In genomic region chr1:77614037-77614436, GRCh38 we compare ENCODE assay signal across 17 cellular contexts.
DNase-seq lines count a peak whose midpoint lies in the region; ATAC-seq, FAIRE-seq and TF ChIP-seq lines count a peak whose summit lies in the region.
"Had no signal": no experiment of that assay in that cellular context is flagged by ENCODE, and none has a peak within 500 bp of the region (broad histone marks: within the 10 kb centered on the region; RNA-seq: fewer than 3 reads in every experiment).

No MANE protein-coding gene starts in this region.

- H2BK15ac ChIP-seq in mesenchymal stem cell (ENCODE audit: low read depth, poor library complexity, severe bottlenecking) = no peak overlapping the region

- H2BK5ac ChIP-seq in mesenchymal stem cell (ENCODE audit: low read depth, low read length, poor library complexity, severe bottlenecking) = no peak overlapping the region

- peaks cover 27% of the 10 kb centered on the region for H3K9me3 ChIP-seq in mesenchymal stem cell (ENCODE audit: control insufficient read depth, low read length)
- H3K9me3 ChIP-seq: Caco-2 had no signal

- no peak for TF ChIP-seq POLR2A in GM12891 (IDR thresholded peaks at IDR 0.05; ENCODE audit: low read depth, low read length)

- FAIRE-seq in GM12891 (lab: Jason Lieb, UNC) = peak; percentile 65
- FAIRE-seq: H1 had no signal

- no peak overlapping the region for H3K23ac ChIP-seq in mesenchymal stem cell (ENCODE audit: low read length in 2 of 2)

- H3K27ac ChIP-seq in mesenchymal stem cell (ENCODE audit: low read length, poor library complexity, severe bottlenecking) = no peak overlapping the region
- H3K27ac ChIP-seq: GM23248 had no signal

- H4K8ac ChIP-seq in mesenchymal stem cell (ENCODE audit: low read length) = no peak overlapping the region

- DNase-seq in GM12891 (ENCODE audit: insufficient read length, low spot score) (no peak), OCI-M1 (lab: John Stamatoyannopoulos, UW) (peak; percentile 65), amniotic epithelial cell (ENCODE audit: low read depth) (peak; percentile 13), mesenchymal stem cell (peak; percentile 13), SKM-1 treated with dmso at 0.1 percent for 144 hours (lab: John Stamatoyannopoulos, UW; ENCODE audit: unreplicated experiment) (no peak), cerebellum (ENCODE audit: low spot score) (no peak)
- DNase-seq in stimulated activated CD4-positive, alpha-beta T cell treated with anti-CD3 and anti-CD28 coated beads, Interleukin-4, amount 100 ng/mL, for 24 hours = no peak
- DNase-seq: C1 segment of cervical spinal cord; Caco-2; CD4-positive, alpha-beta memory T cell; DMS153; DND-41; GM23248; H7; HCEC 1CT had no signal

- no peak overlapping the region for H4K91ac ChIP-seq in mesenchymal stem cell (ENCODE audit: low read length)

- no peak overlapping the region for H3K4me3 ChIP-seq in mesenchymal stem cell (ENCODE audit: insufficient read depth in 1 of 2, low read depth in 1 of 2, low read length in 2 of 2)
- H3K4me3 ChIP-seq: GM23248 had no signal

- H3K14ac ChIP-seq in mesenchymal stem cell (ENCODE audit: low read length in 2 of 2) = no peak overlapping the region

- no peak for ATAC-seq in GM18858 (IDR thresholded peaks at IDR 0.05; ENCODE audit: unreplicated experiment)

- no peak overlapping the region for H2BK12ac ChIP-seq in mesenchymal stem cell (ENCODE audit: low read length in 2 of 2)

- H3K79me1 ChIP-seq in mesenchymal stem cell (replicated peaks; ENCODE audit: low read length, poor library complexity, severe bottlenecking) = peaks cover 8% of the 10 kb centered on the region

- no peaks in the 10 kb centered on the region for H3K27me3 ChIP-seq in mesenchymal stem cell (ENCODE audit: control insufficient read depth in 1 of 2, insufficient read depth in 1 of 2, low read length in 2 of 2)

- no peak overlapping the region for H3K4me2 ChIP-seq in mesenchymal stem cell (ENCODE audit: low read length, poor library complexity, severe bottlenecking)

- H2AK5ac ChIP-seq in mesenchymal stem cell (ENCODE audit: low read length, severe bottlenecking) = no peak overlapping the region

- WGBS in mesenchymal stem cell = 89% methylated on average over 4 of the region's 4 CpGs

- H3K36me3 ChIP-seq in mesenchymal stem cell (ENCODE audit: control insufficient read depth in 1 of 2, insufficient read depth in 2 of 2, low read depth in 1 of 2, low read length in 2 of 2) = peaks cover 3 to 58% of the 10 kb centered on the region in 2 experiments

- no peak overlapping the region for H3K18ac ChIP-seq in mesenchymal stem cell (ENCODE audit: low read depth in 1 of 2, low read length in 2 of 2)

- H3K4ac ChIP-seq in mesenchymal stem cell (ENCODE audit: low read depth in 1 of 2, low read length in 2 of 2) = no peak overlapping the region

- H2BK120ac ChIP-seq in mesenchymal stem cell (ENCODE audit: low read depth, low read length) = no peak overlapping the region

- no peak overlapping the region for H2AFZ ChIP-seq in mesenchymal stem cell (ENCODE audit: low read depth, low read length)
- H2AFZ ChIP-seq: GM23248 had no signal

- no peaks in the 10 kb centered on the region for H3K4me1 ChIP-seq in mesenchymal stem cell (ENCODE audit: control insufficient read depth, insufficient read depth, low read depth, low read length)
- H3K4me1 ChIP-seq: Caco-2 had no signal

- no peak overlapping the region for H3K9ac ChIP-seq in mesenchymal stem cell (ENCODE audit: low read length)
- H3K9ac ChIP-seq: GM23248 had no signal

TF ChIP-seq in GM12891, 5 proteins besides CTCF, POLR2A, EP300 and RAD21:
- TF ChIP-seq PAX5 (IDR thresholded peaks at IDR 0.05; ENCODE audit: insufficient read depth, low read length, severe bottlenecking) = no peak

Comparison
In these comparisons a context has a peak if more than half of its experiments do, and no peak if none do; other contexts are left out.
1. DNase-seq: peak in OCI-M1 (single experiment), amniotic epithelial cell (single experiment) and mesenchymal stem cell (single experiment); none in GM12891 (single experiment), SKM-1 treated with dmso at 0.1 percent for 144 hours (single experiment), stimulated activated CD4-positive, alpha-beta T cell treated with anti-CD3 and anti-CD28 coated beads, Interleukin-4, amount 100 ng/mL, for 24 hours (single experiment) and cerebellum (single experiment).